In genomic region chr12:33892425-33892824, GRCh38 we compare ENCODE assay signal across 29 cellular contexts.
"Had no signal": no experiment of that assay in that cellular context is flagged by ENCODE, and none has a peak within 500 bp of the region (broad histone marks: within the 10 kb centered on the region; RNA-seq: fewer than 3 reads in every experiment).

No MANE protein-coding gene starts in this region.

- H3K4me3 ChIP-seq: stomach, suprapubic skin, testis, thoracic aorta, thyroid gland, tibial artery, tibial nerve, transverse colon, upper lobe of left lung, upper lobe of right lung, uterus, vagina had no signal

- H3K27ac Mint-ChIP-seq: stimulated activated effector memory CD8-positive, alpha-beta T cell treated with anti-CD3 and anti-CD28 coated beads, Interleukin-12 subunit alpha, Interleukin-12 subunit beta, amount 100 ng/mL, for 72 hours; stimulated activated memory B cell treated with anti-CD40 and anti-IgM and Interleukin-4, amounts not matched to agents 10 μg/mL and 1 μg/mL and 100 μg/mL, for 72 hours; stimulated activated naive B cell treated with anti-CD40 and anti-IgM and Interleukin-4, amounts not matched to agents 10 μg/mL and 1 μg/mL and 100 μg/mL, for 72 hours; stimulated activated naive CD8-positive, alpha-beta T cell treated with anti-CD3 and anti-CD28 coated beads, Interleukin-15, amount 100 ng/mL, for 72 hours; stimulated activated naive CD8-positive, alpha-beta T cell treated with anti-CD3 and anti-CD28 coated beads, Interleukin-15, Interleukin-2, amounts not matched to agents 100 ng/mL and 50 ng/mL, for 24 hours; type B pancreatic cell had no signal

- H3K36me3 ChIP-seq: stomach, suprapubic skin, thoracic aorta, thyroid gland, tibial artery, tibial nerve, transverse colon, upper lobe of left lung, upper lobe of right lung, uterus, vagina had no signal

- H3K36me3 Mint-ChIP-seq: stimulated activated effector memory CD8-positive, alpha-beta T cell treated with anti-CD3 and anti-CD28 coated beads, Interleukin-12 subunit alpha, Interleukin-12 subunit beta, amount 100 ng/mL, for 72 hours; stimulated activated memory B cell treated with anti-CD40 and anti-IgM and Interleukin-4, amounts not matched to agents 10 μg/mL and 1 μg/mL and 100 μg/mL, for 72 hours; stimulated activated naive B cell treated with anti-CD40 and anti-IgM and Interleukin-4, amounts not matched to agents 10 μg/mL and 1 μg/mL and 100 μg/mL, for 72 hours; type B pancreatic cell had no signal

- H3K27me3 ChIP-seq: stomach, suprapubic skin, testis, thyroid gland, tibial artery, tibial nerve, transverse colon, upper lobe of left lung, upper lobe of right lung, uterus, vagina had no signal

- H3K4me1 Mint-ChIP-seq: stimulated activated effector memory CD8-positive, alpha-beta T cell treated with anti-CD3 and anti-CD28 coated beads, Interleukin-12 subunit alpha, Interleukin-12 subunit beta, amount 100 ng/mL, for 72 hours; stimulated activated memory B cell treated with anti-CD40 and anti-IgM and Interleukin-4, amounts not matched to agents 10 μg/mL and 1 μg/mL and 100 μg/mL, for 72 hours; stimulated activated naive B cell treated with anti-CD40 and anti-IgM and Interleukin-4, amounts not matched to agents 10 μg/mL and 1 μg/mL and 100 μg/mL, for 72 hours; stimulated activated naive CD8-positive, alpha-beta T cell treated with anti-CD3 and anti-CD28 coated beads, Interleukin-15, amount 100 ng/mL, for 72 hours had no signal

- H3K9me3 ChIP-seq: suprapubic skin, testis, thoracic aorta, thyroid gland, tibial artery, tibial nerve, transverse colon, upper lobe of left lung, upper lobe of right lung, uterus, vagina had no signal

- FAIRE-seq: urothelium cell line had no signal

- ATAC-seq: stimulated activated effector memory CD8-positive, alpha-beta T cell treated with anti-CD3 and anti-CD28 coated beads, Interleukin-12 subunit alpha, Interleukin-12 subunit beta, amount 100 ng/mL, for 72 hours; stimulated activated memory B cell treated with anti-CD40 and anti-IgM and Interleukin-4, amounts not matched to agents 10 μg/mL and 1 μg/mL and 100 μg/mL, for 72 hours; stimulated activated naive B cell treated with anti-CD40 and anti-IgM and Interleukin-4, amounts not matched to agents 10 μg/mL and 1 μg/mL and 100 μg/mL, for 72 hours; stimulated activated naive CD8-positive, alpha-beta T cell treated with anti-CD3 and anti-CD28 coated beads, Interleukin-15, amount 100 ng/mL, for 72 hours; stimulated activated naive CD8-positive, alpha-beta T cell treated with anti-CD3 and anti-CD28 coated beads, Interleukin-15, Interleukin-2, amounts not matched to agents 100 U/mL and 50 U/mL, for 24 hours; upper lobe of right lung had no signal

- DNase-seq: stimulated activated CD4-positive, alpha-beta T cell treated with anti-CD3 and anti-CD28 coated beads, Interleukin-2, amount 100 ng/mL, for 48 hours; stimulated activated CD4-positive, alpha-beta T cell treated with anti-CD3 and anti-CD28 coated beads, Interleukin-4, amount 100 ng/mL, for 1 hour; stimulated activated CD4-positive, alpha-beta T cell treated with anti-CD3 and anti-CD28 coated beads, Interleukin-4, amount 100 ng/mL, for 24 hours; stimulated activated CD4-positive, alpha-beta T cell treated with anti-CD3 and anti-CD28 coated beads, Interleukin-4, amount 100 ng/mL, for 4 hours; stimulated activated CD8-positive, alpha-beta memory T cell treated with anti-CD3 and anti-CD28 coated beads, Interleukin-4, amount 100 ng/mL, for 48 hours; stimulated activated naive B cell treated with anti-CD40 and anti-IgM and Interleukin-4, amounts not matched to agents 10 μg/mL and 1 μg/mL and 100 μg/mL, for 72 hours; stimulated activated naive CD4-positive, alpha-beta T cell; stimulated activated naive CD4-positive, alpha-beta T cell treated with Interleukin-2 at 50 U/mL for 16 hours; stimulated activated naive CD8-positive, alpha-beta T cell treated with anti-CD3 and anti-CD28 coated beads, Interleukin-15, amount 100 ng/mL, for 72 hours; stimulated activated naive CD8-positive, alpha-beta T cell treated with anti-CD3 and anti-CD28 coated beads, Interleukin-15, Interleukin-2, amounts not matched to agents 100 U/mL and 50 U/mL, for 24 hours; stomach; substantia nigra; testis; thyroid gland; tibial artery; transverse colon; trophoblast cell; upper lobe of left lung; upper lobe of right lung; uterus had no signal

- H3K4me3 Mint-ChIP-seq: stimulated activated effector memory CD8-positive, alpha-beta T cell treated with anti-CD3 and anti-CD28 coated beads, Interleukin-12 subunit alpha, Interleukin-12 subunit beta, amount 100 ng/mL, for 72 hours; stimulated activated memory B cell treated with anti-CD40 and anti-IgM and Interleukin-4, amounts not matched to agents 10 μg/mL and 1 μg/mL and 100 μg/mL, for 72 hours; stimulated activated naive B cell treated with anti-CD40 and anti-IgM and Interleukin-4, amounts not matched to agents 10 μg/mL and 1 μg/mL and 100 μg/mL, for 72 hours; stimulated activated naive CD8-positive, alpha-beta T cell treated with anti-CD3 and anti-CD28 coated beads, Interleukin-15, amount 100 ng/mL, for 72 hours; stimulated activated naive CD8-positive, alpha-beta T cell treated with anti-CD3 and anti-CD28 coated beads, Interleukin-15, Interleukin-2, amounts not matched to agents 100 ng/mL and 50 ng/mL, for 24 hours; type B pancreatic cell had no signal

- H3K27ac ChIP-seq: stomach, suprapubic skin, testis, thoracic aorta, thyroid gland, tibial artery, tibial nerve, transverse colon, upper lobe of left lung, upper lobe of right lung, uterus, vagina had no signal

- H3K4me1 ChIP-seq: stomach, suprapubic skin, testis, thyroid gland, tibial artery, tibial nerve, transverse colon, upper lobe of left lung, upper lobe of right lung, uterus, vagina had no signal

- H3K27me3 Mint-ChIP-seq: stimulated activated memory B cell treated with anti-CD40 and anti-IgM and Interleukin-4, amounts not matched to agents 10 μg/mL and 1 μg/mL and 100 μg/mL, for 72 hours; stimulated activated naive B cell treated with anti-CD40 and anti-IgM and Interleukin-4, amounts not matched to agents 10 μg/mL and 1 μg/mL and 100 μg/mL, for 72 hours; stimulated activated naive CD8-positive, alpha-beta T cell treated with anti-CD3 and anti-CD28 coated beads, Interleukin-15, amount 100 ng/mL, for 72 hours; stimulated activated naive CD8-positive, alpha-beta T cell treated with anti-CD3 and anti-CD28 coated beads, Interleukin-15, Interleukin-2, amounts not matched to agents 100 ng/mL and 50 ng/mL, for 24 hours; type B pancreatic cell had no signal

- H3K9me3 Mint-ChIP-seq: stimulated activated memory B cell treated with anti-CD40 and anti-IgM and Interleukin-4, amounts not matched to agents 10 μg/mL and 1 μg/mL and 100 μg/mL, for 72 hours; type B pancreatic cell had no signal
